ENCODE assay signal across 16 cellular contexts in genomic region chr2:237980087-237980486, GRCh38. TPM values are rescaled to one million over a fixed set of nuclear protein-coding genes. Genes with fewer than 3 reads are reported as not detected.
DNase-seq lines count a peak whose midpoint lies in the region; ATAC-seq and TF ChIP-seq lines count a peak whose summit lies in the region.
"Had no signal": no experiment of that assay in that cellular context is flagged by ENCODE, and none has a peak within 500 bp of the region (broad histone marks: within the 10 kb centered on the region; RNA-seq: fewer than 3 reads in every experiment).

No MANE protein-coding gene starts in this region.

- no peak for DNase-seq in activated naive CD4-positive, alpha-beta T cell treated with anti-CD3 and anti-CD28 coated beads, Interleukin-2, amount 10 ng/mL, durations not matched to agents 7 days and 5 days
- no peak for DNase-seq in activated naive CD4-positive, alpha-beta T cell treated with anti-CD3 and anti-CD28 coated beads, Interleukin-2, amount 50 U/mL, for 16 hours
- DNase-seq in activated naive CD8-positive, alpha-beta T cell treated with anti-CD3 and anti-CD28 coated beads for 36 hours: no peak
- DNase-seq in lung microvascular endothelial cell (ENCODE audit: low read depth in 2 of 2) (peak; percentile 24 to 48), type B pancreatic cell (ENCODE audit: extremely low spot score, unreplicated experiment) (peak; percentile 20), HAP-1 (ENCODE audit: low spot score in 2 of 2) (no peak), glutamatergic neuron (no peak)
- DNase-seq: activated gamma-delta T cell, DMS79, mammary epithelial cell, NCI-H1417, NCI-H774 had no signal

- H3K4me1 Mint-ChIP-seq in activated naive CD4-positive, alpha-beta T cell treated with anti-CD3 and anti-CD28 coated beads, Interleukin-2, amount 10 ng/mL, durations not matched to agents 7 days and 5 days: peaks cover 68% of the 10 kb centered on the region
- peaks cover 60% of the 10 kb centered on the region for H3K4me1 Mint-ChIP-seq in activated naive CD8-positive, alpha-beta T cell treated with anti-CD3 and anti-CD28 coated beads for 36 hours
- H3K4me1 Mint-ChIP-seq in type B pancreatic cell (ENCODE audit: unreplicated experiment): peaks cover 34% of the 10 kb centered on the region
- peaks cover 25% of the 10 kb centered on the region for H3K4me1 Mint-ChIP-seq in glutamatergic neuron (ENCODE audit: low read depth, unreplicated experiment)

- no peak overlapping the region for H3K4me3 Mint-ChIP-seq in activated naive CD4-positive, alpha-beta T cell treated with anti-CD3 and anti-CD28 coated beads, Interleukin-2, amount 10 ng/mL, durations not matched to agents 7 days and 5 days
- peak overlapping the region; percentile 79 for H3K4me3 Mint-ChIP-seq in activated naive CD8-positive, alpha-beta T cell treated with anti-CD3 and anti-CD28 coated beads for 36 hours
- no peak overlapping the region for H3K4me3 Mint-ChIP-seq in type B pancreatic cell
- H3K4me3 Mint-ChIP-seq in glutamatergic neuron (ENCODE audit: unreplicated experiment): no peak overlapping the region

- peak overlapping the region; percentile 72 for H3K27ac Mint-ChIP-seq in activated naive CD4-positive, alpha-beta T cell treated with anti-CD3 and anti-CD28 coated beads, Interleukin-2, amount 10 ng/mL, durations not matched to agents 7 days and 5 days
- peak overlapping the region; percentile 92 for H3K27ac Mint-ChIP-seq in activated naive CD8-positive, alpha-beta T cell treated with anti-CD3 and anti-CD28 coated beads for 36 hours
- H3K27ac Mint-ChIP-seq in type B pancreatic cell: peak overlapping the region; percentile 74
- H3K27ac Mint-ChIP-seq in glutamatergic neuron (ENCODE audit: unreplicated experiment): no peak overlapping the region
- H3K27ac Mint-ChIP-seq: IgD-negative memory B cell had no signal

- peaks cover 61% of the 10 kb centered on the region for H3K36me3 Mint-ChIP-seq in activated naive CD4-positive, alpha-beta T cell treated with anti-CD3 and anti-CD28 coated beads, Interleukin-2, amount 10 ng/mL, durations not matched to agents 7 days and 5 days
- peaks cover 39% of the 10 kb centered on the region for H3K36me3 Mint-ChIP-seq in activated naive CD8-positive, alpha-beta T cell treated with anti-CD3 and anti-CD28 coated beads for 36 hours
- H3K36me3 Mint-ChIP-seq in type B pancreatic cell: peaks cover 16% of the 10 kb centered on the region
- no peaks in the 10 kb centered on the region for H3K36me3 Mint-ChIP-seq in glutamatergic neuron (ENCODE audit: unreplicated experiment)

- H3K27me3 ChIP-seq in HAP-1 (ENCODE audit: low read depth): no peaks in the 10 kb centered on the region
- H3K27me3 ChIP-seq: SJSA1, vagina had no signal

- H3K4me3 ChIP-seq in HAP-1: no peak overlapping the region
- H3K4me3 ChIP-seq: SJSA1, vagina had no signal

- in situ Hi-C loops in HAP-1 (cut with MboI; ENCODE audit: low sequenced_read_pairs): no loop called here

- no peaks in the 10 kb centered on the region for H3K4me1 ChIP-seq in HAP-1

- H3K9me3 Mint-ChIP-seq in activated naive CD4-positive, alpha-beta T cell treated with anti-CD3 and anti-CD28 coated beads, Interleukin-2, amount 10 ng/mL, durations not matched to agents 7 days and 5 days: no peaks in the 10 kb centered on the region
- H3K9me3 Mint-ChIP-seq in activated naive CD8-positive, alpha-beta T cell treated with anti-CD3 and anti-CD28 coated beads for 36 hours: no peaks in the 10 kb centered on the region
- H3K9me3 Mint-ChIP-seq in type B pancreatic cell (no peaks in the 10 kb centered on the region), glutamatergic neuron (ENCODE audit: unreplicated experiment) (peaks cover 1% of the 10 kb centered on the region)
- H3K9me3 Mint-ChIP-seq: IgD-negative memory B cell had no signal

- no peak for ATAC-seq in HG03378 (IDR thresholded peaks at IDR 0.05; ENCODE audit: unreplicated experiment)

- CTCF ChIA-PET in activated naive CD4-positive, alpha-beta T cell treated with anti-CD3 and anti-CD28 coated beads, Interleukin-2, amount 10 ng/mL, durations not matched to agents 7 days and 5 days (lab: Charles Lee): interaction anchor here (0.6 to 3.5 kb wide), 3 partner anchors 10 to 145 kb away, joined by 3 to 19 read pairs (median 3); no protein-coding TSS in a partner anchor

- TF ChIP-seq CTCF in type B pancreatic cell (conservative IDR thresholded peaks at IDR 0.05) (no peak), glutamatergic neuron (IDR thresholded peaks at IDR 0.05; ENCODE audit: partially characterized antibody, unreplicated experiment) (no peak)

- H3K27me3 Mint-ChIP-seq in activated naive CD4-positive, alpha-beta T cell treated with anti-CD3 and anti-CD28 coated beads, Interleukin-2, amount 10 ng/mL, durations not matched to agents 7 days and 5 days: no peaks in the 10 kb centered on the region
- H3K27me3 Mint-ChIP-seq in activated naive CD8-positive, alpha-beta T cell treated with anti-CD3 and anti-CD28 coated beads for 36 hours: no peaks in the 10 kb centered on the region
- no peaks in the 10 kb centered on the region for H3K27me3 Mint-ChIP-seq in type B pancreatic cell
- H3K27me3 Mint-ChIP-seq in glutamatergic neuron (ENCODE audit: unreplicated experiment): peaks cover 6% of the 10 kb centered on the region
- H3K27me3 Mint-ChIP-seq: IgD-negative memory B cell had no signal

- no peaks in the 10 kb centered on the region for H3K9me3 ChIP-seq in HAP-1
- H3K9me3 ChIP-seq: SJSA1, vagina had no signal

- peaks cover 7% of the 10 kb centered on the region for H3K36me3 ChIP-seq in HAP-1 (replicated peaks)

RNA-seq across cellular contexts. Expression of gene UBE2F, which starts 13.3 kb away (rescaled TPM):
- 10 to 100 TPM; 57.9 to 58.9 TPM for total RNA-seq in activated naive CD8-positive, alpha-beta T cell treated with anti-CD3 and anti-CD28 coated beads for 36 hours
- total RNA-seq in lung microvascular endothelial cell (27.7 and 31.2 TPM in 2 replicates), type B pancreatic cell (ENCODE audit: low replicate concordance) (43.1 and 49.6 TPM in 2 replicates), glutamatergic neuron (ENCODE audit: unreplicated experiment) (43.0 TPM)

Comparison
In these comparisons a context has a peak if more than half of its experiments do, and no peak if none do; other contexts are left out.
1. DNase-seq: peak in lung microvascular endothelial cell (2 of 2) and type B pancreatic cell (single experiment); none in activated naive CD4-positive, alpha-beta T cell treated with anti-CD3 and anti-CD28 coated beads, Interleukin-2, amount 10 ng/mL, durations not matched to agents 7 days and 5 days (single experiment), activated naive CD4-positive, alpha-beta T cell treated with anti-CD3 and anti-CD28 coated beads, Interleukin-2, amount 50 U/mL, for 16 hours (single experiment), activated naive CD8-positive, alpha-beta T cell treated with anti-CD3 and anti-CD28 coated beads for 36 hours (single experiment), HAP-1 (0 of 2) and glutamatergic neuron (single experiment).